In genomic region chr7:503575-504111, GRCh38 we compare ENCODE assay signal across 11 cellular contexts. TPM values are rescaled to one million over a fixed set of nuclear protein-coding genes. Genes with fewer than 3 reads are reported as not detected.
A peak's percentile ranks its signal among the peaks of the same experiment; 100 is the strongest.
DNase-seq lines count a peak whose midpoint lies in the region; ATAC-seq and TF ChIP-seq lines count a peak whose summit lies in the region.
"Had no signal": no experiment of that assay in that cellular context is flagged by ENCODE, and none has a peak within 500 bp of the region (broad histone marks: within the 10 kb centered on the region; RNA-seq: fewer than 3 reads in every experiment).

No MANE protein-coding gene starts in this region.

- peaks cover 8% of the 10 kb centered on the region for H3K36me3 Mint-ChIP-seq in type B pancreatic cell

- H3K4me1 Mint-ChIP-seq in type B pancreatic cell (ENCODE audit: unreplicated experiment) = peaks cover 17% of the 10 kb centered on the region
- H3K4me1 Mint-ChIP-seq: brain had no signal

- ATAC-seq in RWPE2 (ENCODE audit: low read depth) (no peak), Right ventricle myocardium superior (ENCODE audit: poor library complexity) (peak; percentile 78), HG03378 (IDR thresholded peaks at IDR 0.05; ENCODE audit: unreplicated experiment) (no peak)

- H3K4me3 Mint-ChIP-seq in type B pancreatic cell = peak overlapping the region; percentile 22
- H3K4me3 Mint-ChIP-seq: brain had no signal

- H3K27ac Mint-ChIP-seq in type B pancreatic cell = peak overlapping the region; percentile 95

- intact Hi-C loops in Right ventricle myocardium superior (cut with DNase I) = no loop called here

- H3K27me3 ChIP-seq in RWPE2 (ENCODE audit: insufficient read depth, poor library complexity, severe bottlenecking) (no peaks in the 10 kb centered on the region), mucosa of rectum (ENCODE audit: control insufficient read depth in 2 of 2, insufficient read depth in 2 of 2, low read length in 2 of 2) (no peaks in the 10 kb centered on the region)
- H3K27me3 ChIP-seq: esophagus squamous epithelium had no signal

- H3K4me1 ChIP-seq in RWPE2 (ENCODE audit: insufficient read depth, poor library complexity, severe bottlenecking) = no peaks in the 10 kb centered on the region
- peaks cover 38 to 41% of the 10 kb centered on the region in 2 donors for H3K4me1 ChIP-seq in mucosa of rectum (ENCODE audit: control insufficient read depth in 2 of 2, insufficient read depth in 2 of 2, low read length in 2 of 2)

- H3K9me3 ChIP-seq in RWPE2 (ENCODE audit: severe bottlenecking) = no peaks in the 10 kb centered on the region
- H3K9me3 ChIP-seq in mucosa of rectum (ENCODE audit: control insufficient read depth in 2 of 2, low read length in 2 of 2) = no peaks in the 10 kb centered on the region
- H3K9me3 ChIP-seq: esophagus squamous epithelium had no signal

- TF ChIP-seq CTCF in RWPE2 (IDR thresholded peaks at IDR 0.05; ENCODE audit: poor library complexity, severe bottlenecking) (no peak), type B pancreatic cell (conservative IDR thresholded peaks at IDR 0.05) (no peak)

- no peaks in the 10 kb centered on the region for H3K27me3 Mint-ChIP-seq in type B pancreatic cell
- H3K27me3 Mint-ChIP-seq: brain had no signal

- H3K4me3 ChIP-seq in RWPE2 (ENCODE audit: severe bottlenecking) = no peak overlapping the region
- peak overlapping the region; percentile 21 to 26 for H3K4me3 ChIP-seq in mucosa of rectum (ENCODE audit: low read length in 2 of 2)
- H3K4me3 ChIP-seq: esophagus squamous epithelium had no signal

- peaks cover 84% of the 10 kb centered on the region for H3K36me3 ChIP-seq in RWPE2 (ENCODE audit: low read depth)
- peaks cover 21 to 28% of the 10 kb centered on the region in 2 donors for H3K36me3 ChIP-seq in mucosa of rectum (ENCODE audit: control insufficient read depth in 2 of 2, insufficient read depth in 2 of 2, low read length in 2 of 2)

- peak overlapping the region; percentile 69 to 78 for H3K9ac ChIP-seq in mucosa of rectum (ENCODE audit: low read depth in 1 of 2, low read length in 2 of 2)

- H3K27ac ChIP-seq in RWPE2 (ENCODE audit: poor library complexity, severe bottlenecking) (no peak overlapping the region), mucosa of rectum (ENCODE audit: low read depth in 2 of 2, low read length in 2 of 2) (peak overlapping the region; percentile 95)

- H3K9me3 Mint-ChIP-seq in type B pancreatic cell = no peaks in the 10 kb centered on the region
- H3K9me3 Mint-ChIP-seq: brain had no signal

- DNase-seq in RWPE2 (ENCODE audit: low spot score) (peak; percentile 48), Right ventricle myocardium superior (peak; percentile 74), type B pancreatic cell (ENCODE audit: extremely low spot score, unreplicated experiment) (no peak), NCI-H2081 (lab: John Stamatoyannopoulos, UW) (no peak), cerebellum (ENCODE audit: low spot score) (no peak)
- DNase-seq: activated T-cell treated with anti-CD3 and anti-CD28 coated beads, Interleukin-2, amount 50 U/mL, for 1 hour; esophagus squamous epithelium; H7 had no signal

RNA-seq across cellular contexts. Expression of gene PDGFA, which starts 16.0 kb away (rescaled TPM):
- 34.5 TPM for total RNA-seq in Right ventricle myocardium superior
- total RNA-seq in type B pancreatic cell (ENCODE audit: low replicate concordance) = 28.1 and 49.7 TPM in 2 replicates
- 14.5 TPM for total RNA-seq in cerebellum

Comparison
In these comparisons a context has a peak if more than half of its experiments do, and no peak if none do; other contexts are left out.
1. DNase-seq: peak in RWPE2 (single experiment) and Right ventricle myocardium superior (single experiment); none in type B pancreatic cell (single experiment), NCI-H2081 (0 of 2) and cerebellum (single experiment).